Comparison of ENCODE assay signal across 8 cellular contexts in genomic region chr1:11594222-11594621, GRCh38.
DNase-seq lines count a peak whose midpoint lies in the region; ATAC-seq and TF ChIP-seq lines count a peak whose summit lies in the region.

No MANE protein-coding gene starts in this region.

- H3K4me3 Mint-ChIP-seq in neural crest cell: no peak overlapping the region

- no peaks in the 10 kb centered on the region for H3K79me2 ChIP-seq in fibroblast of lung (ENCODE audit: control insufficient read depth, insufficient read depth, low read length)

- H3K36me3 ChIP-seq in NT2/D1 (ENCODE audit: insufficient read depth, insufficient read length, low read length): no peaks in the 10 kb centered on the region
- no peaks in the 10 kb centered on the region for H3K36me3 ChIP-seq in fibroblast of lung (ENCODE audit: control insufficient read depth, insufficient read depth, low read length)
- H3K36me3 ChIP-seq in upper lobe of right lung: no peaks in the 10 kb centered on the region

- H3K4me2 ChIP-seq in fibroblast of lung (ENCODE audit: extremely low read depth, insufficient read depth, low read length): no peak overlapping the region

- H3K9me3 Mint-ChIP-seq in neural crest cell: no peaks in the 10 kb centered on the region

- DNase-seq in GM03348 (ENCODE audit: low spot score): peak; percentile 29
- peak; percentile 51 for DNase-seq in NT2/D1 (ENCODE audit: low read depth, low spot score)
- DNase-seq in fibroblast of lung (ENCODE audit: low read depth in 2 of 2): peak; percentile 7 to 14
- DNase-seq in neural crest cell (ENCODE audit: low read depth, low spot score): no peak
- no peak for DNase-seq in NCI-H1417 treated with DMSO at 0.1 percent for 48 hours (lab: John Stamatoyannopoulos, UW)
- DNase-seq in NCI-H2171 (lab: John Stamatoyannopoulos, UW): no peak
- DNase-seq in upper lobe of right lung: no peak

- H2AFZ ChIP-seq in fibroblast of lung (ENCODE audit: low read length): no peak overlapping the region

- TF ChIP-seq CTCF in fibroblast of lung (conservative IDR thresholded peaks at IDR 0.05 in 1 of 2, IDR thresholded peaks at IDR 0.05 in 1 of 2; ENCODE audit: low read depth in 1 of 2, low read length in 2 of 2) (peak in 1 of 2 donors; percentile 35), neural crest cell (conservative IDR thresholded peaks at IDR 0.05) (peak; percentile 54), upper lobe of right lung (IDR thresholded peaks at IDR 0.05) (no peak)

- H3K4me1 ChIP-seq in NT2/D1 (ENCODE audit: insufficient read depth, insufficient read length) (peaks cover 8% of the 10 kb centered on the region), fibroblast of lung (ENCODE audit: control insufficient read depth, extremely low read depth, insufficient read depth, low read length) (no peaks in the 10 kb centered on the region), upper lobe of right lung (peaks cover 10% of the 10 kb centered on the region)

- H3K27me3 Mint-ChIP-seq in neural crest cell (ENCODE audit: low read depth): peaks cover 19% of the 10 kb centered on the region

- H3K9me3 ChIP-seq in NT2/D1 (ENCODE audit: insufficient read depth, low read length) (no peaks in the 10 kb centered on the region), fibroblast of lung (ENCODE audit: control insufficient read depth, insufficient read depth, low read depth, low read length) (no peaks in the 10 kb centered on the region), upper lobe of right lung (no peaks in the 10 kb centered on the region)

- H3K27me3 ChIP-seq in NT2/D1 (ENCODE audit: insufficient read depth, insufficient read length): no peaks in the 10 kb centered on the region
- no peaks in the 10 kb centered on the region for H3K27me3 ChIP-seq in fibroblast of lung (ENCODE audit: control insufficient read depth, insufficient read depth, low read length)
- no peaks in the 10 kb centered on the region for H3K27me3 ChIP-seq in upper lobe of right lung

- no peaks in the 10 kb centered on the region for H3K36me3 Mint-ChIP-seq in neural crest cell (ENCODE audit: low read depth)

- H3K27ac ChIP-seq in fibroblast of lung (ENCODE audit: insufficient read depth, low read length) (no peak overlapping the region), upper lobe of right lung (no peak overlapping the region)

- intact Hi-C loops in upper lobe of right lung (cut with DNase I): no loop called here

- H3K27ac Mint-ChIP-seq in neural crest cell (ENCODE audit: unreplicated experiment): no peak overlapping the region

- no peak for ATAC-seq in GM19467 (IDR thresholded peaks at IDR 0.05; ENCODE audit: unreplicated experiment)
- ATAC-seq in upper lobe of right lung: no peak

- no peaks in the 10 kb centered on the region for H4K20me1 ChIP-seq in fibroblast of lung (ENCODE audit: control insufficient read depth, extremely low read depth, insufficient read depth, low read length)

- H3K4me1 Mint-ChIP-seq in neural crest cell: no peaks in the 10 kb centered on the region

- H3K4me3 ChIP-seq in NT2/D1 (ENCODE audit: insufficient read length, low read depth) (no peak overlapping the region), fibroblast of lung (replicated peaks in 1 of 4; ENCODE audit: control extremely low read depth in 1 of 4, insufficient read depth in 1 of 4, low read depth in 3 of 4, low read length in 4 of 4) (no peak overlapping the region), upper lobe of right lung (no peak overlapping the region)

- H3K9ac ChIP-seq in NT2/D1 (ENCODE audit: insufficient read length, low read depth) (peak overlapping the region; percentile 21), fibroblast of lung (ENCODE audit: insufficient read depth, low read length) (no peak overlapping the region)

Comparison
In these comparisons a context has a peak if more than half of its experiments do, and no peak if none do; other contexts are left out.
1. DNase-seq: peak in GM03348 (single experiment), NT2/D1 (single experiment) and fibroblast of lung (2 of 2); none in neural crest cell (single experiment), NCI-H1417 treated with DMSO at 0.1 percent for 48 hours (single experiment), NCI-H2171 (single experiment) and upper lobe of right lung (single experiment).